11 cellular contexts compared by ENCODE assay signal in the genomic region with DNA sequence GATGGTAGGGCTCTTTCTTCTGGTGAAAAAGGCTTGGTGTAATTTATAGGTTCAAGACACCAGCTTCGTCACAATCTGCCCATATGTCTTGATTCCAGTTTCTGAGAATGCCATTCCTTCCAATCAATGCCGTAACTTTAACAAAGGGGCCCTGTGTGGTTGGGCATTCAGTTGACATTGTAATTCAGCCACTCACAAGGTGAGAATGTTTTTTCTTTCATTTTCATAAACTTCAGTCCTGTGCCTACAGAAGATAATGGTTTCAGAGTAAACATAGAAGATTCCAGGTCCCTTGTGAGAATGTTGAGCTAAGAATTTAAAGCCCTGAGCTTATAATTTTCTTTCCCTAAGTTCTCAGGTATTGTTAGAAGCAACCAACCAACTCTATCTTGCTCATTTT.
"Had no signal": no experiment of that assay in that cellular context is flagged by ENCODE, and none has a peak within 500 bp of the region (broad histone marks: within the 10 kb centered on the region; RNA-seq: fewer than 3 reads in every experiment).

No MANE protein-coding gene starts in this region.

- H3K27ac ChIP-seq: GM23248 had no signal

- H3K4me1 ChIP-seq: HAP-1 had no signal

- H3K4me2 ChIP-seq: GM23338 had no signal

- DNase-seq: GM23248, GOT3, H7, H9, HCEC 1CT, HFFc6 had no signal

- FAIRE-seq: H1, H54 had no signal

- ATAC-seq: GM23338, HCT116 had no signal

- H2AFZ ChIP-seq: GM23248, GM23338 had no signal

- H3K9ac ChIP-seq: GM23248 had no signal

- H3K36me3 ChIP-seq: HAP-1 had no signal

- H3K4me3 ChIP-seq: GM23248, GM23338, HAP-1 had no signal
